20 cellular contexts compared by ENCODE assay signal in the genomic region with DNA sequence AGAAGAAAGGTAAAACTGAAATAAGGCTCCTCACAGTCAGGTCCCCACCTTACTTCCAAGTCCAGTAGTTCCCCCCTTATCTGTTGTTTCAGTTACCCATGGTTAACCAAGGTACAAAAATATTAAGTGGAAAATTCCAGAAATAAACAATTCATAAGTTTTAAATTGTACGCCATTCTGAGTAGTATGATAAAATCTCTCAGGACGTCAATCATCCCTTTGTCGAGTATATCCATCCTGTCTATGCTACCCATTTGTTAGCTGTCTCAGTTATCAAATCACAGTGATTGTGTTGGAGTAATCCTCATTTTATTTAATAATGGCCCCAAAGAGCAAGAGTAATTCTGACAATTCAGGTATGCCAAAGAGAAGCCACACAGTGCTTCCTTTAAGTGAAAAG. TPM values are rescaled to one million over a fixed set of nuclear protein-coding genes. Genes with fewer than 3 reads are reported as not detected.
DNase-seq lines count a peak whose midpoint lies in the region; ATAC-seq, FAIRE-seq and TF ChIP-seq lines count a peak whose summit lies in the region.
"Had no signal": no experiment of that assay in that cellular context is flagged by ENCODE, and none has a peak within 500 bp of the region (broad histone marks: within the 10 kb centered on the region; RNA-seq: fewer than 3 reads in every experiment).

No MANE protein-coding gene starts in this region.

- no peak for TF ChIP-seq CTCF in IMR-90 (conservative IDR thresholded peaks at IDR 0.05; ENCODE audit: low read depth, low read length)
- TF ChIP-seq CTCF in K562 (IDR thresholded peaks at IDR 0.05 in 2 of 3, conservative IDR thresholded peaks at IDR 0.05 in 1 of 3; ENCODE audit: insufficient read depth in 2 of 3, low read depth in 1 of 3, low read length in 3 of 3) = no peak
- TF ChIP-seq CTCF in keratinocyte (optimal IDR thresholded peaks at IDR 0.05 in 1 of 3, IDR thresholded peaks at IDR 0.05 in 1 of 3, conservative IDR thresholded peaks at IDR 0.05 in 1 of 3; ENCODE audit: extremely low read depth in 1 of 3, insufficient read depth in 2 of 3, low read length in 3 of 3) = no peak
- TF ChIP-seq CTCF in natural killer cell (IDR thresholded peaks at IDR 0.05) = no peak
- TF ChIP-seq CTCF in GM10248 (IDR thresholded peaks at IDR 0.05; ENCODE audit: control extremely low read depth, extremely low read depth, low read depth, missing control alignments) = no peak

- H3K9ac ChIP-seq in BLaER1 treated with 17β-estradiol and CSF1 and Interleukin-3, amounts not matched to agents 10 nM and 100 nM = no peak overlapping the region
- H3K9ac ChIP-seq in IMR-90 (ENCODE audit: low read depth, low read length) = no peak overlapping the region
- no peak overlapping the region for H3K9ac ChIP-seq in K562 (ENCODE audit: insufficient read depth in 1 of 2, low read depth in 2 of 2, low read length in 2 of 2)
- no peak overlapping the region for H3K9ac ChIP-seq in keratinocyte (ENCODE audit: control insufficient read depth, extremely low read depth, insufficient read depth, low read length)

- H3K27me3 ChIP-seq in BLaER1 treated with 17β-estradiol and CSF1 and Interleukin-3, amounts not matched to agents 10 nM and 100 nM = no peaks in the 10 kb centered on the region
- H3K27me3 ChIP-seq in IMR-90 (ENCODE audit: control insufficient read depth, insufficient read depth, low read length) = no peaks in the 10 kb centered on the region
- no peaks in the 10 kb centered on the region for H3K27me3 ChIP-seq in K562 (ENCODE audit: control insufficient read depth in 2 of 2, insufficient read depth in 2 of 2, low read length in 2 of 2)
- no peaks in the 10 kb centered on the region for H3K27me3 ChIP-seq in keratinocyte (ENCODE audit: control insufficient read depth, extremely low read depth, insufficient read depth, low read length)

- 0 out of 3 replicates have a peak, but pooled peaks cover 4% of the 10 kb centered on the region for H3K79me2 ChIP-seq in K562 (ENCODE audit: control insufficient read depth, insufficient read depth, low read length)
- H3K79me2 ChIP-seq in keratinocyte (ENCODE audit: control insufficient read depth, insufficient read depth, low read length) = peaks cover 64% of the 10 kb centered on the region

- WGBS in IMR-90 (ENCODE audit: extremely low coverage in 2 of 2, insufficient read length in 1 of 2), 2 experiments = no CpG with 5 or more reads among the region's 3 CpGs
- 51% methylated on average over 3 of the region's 3 CpGs for WGBS in K562 (ENCODE audit: insufficient coverage, low coverage, missing lambda C conversion rate)

- H4K8ac ChIP-seq in IMR-90 (ENCODE audit: low read depth in 2 of 2, low read length in 2 of 2) = peak overlapping the region in 1 of 2 experiments; percentile 23; a peak in 1 of 4 replicates

- peak overlapping the region; percentile 79; the same call in 1 of the 2 replicates for H3K23ac ChIP-seq in IMR-90 (ENCODE audit: low read depth, low read length)

- peak overlapping the region; percentile 35; the same call in 1 of the 3 replicates for H2BK15ac ChIP-seq in IMR-90 (ENCODE audit: low read depth, low read length)

- H3K9me1 ChIP-seq in IMR-90 (ENCODE audit: insufficient read depth, low read length) (no peaks in the 10 kb centered on the region; the same call in 1 of the 2 replicates), K562 (ENCODE audit: control insufficient read depth, insufficient read depth, low read length) (no peaks in the 10 kb centered on the region), keratinocyte (ENCODE audit: control insufficient read depth, extremely low read depth, insufficient read depth, low read length) (peaks cover 5% of the 10 kb centered on the region)

- no peak overlapping the region for H3K27ac ChIP-seq in BLaER1 treated with 17β-estradiol and CSF1 and Interleukin-3, amounts not matched to agents 10 nM and 100 nM
- no peak overlapping the region for H3K27ac ChIP-seq in IMR-90 (ENCODE audit: insufficient read depth, low read length)
- no peak overlapping the region for H3K27ac ChIP-seq in K562 (ENCODE audit: extremely low read depth, low read depth, low read length)
- H3K27ac ChIP-seq in keratinocyte (ENCODE audit: control insufficient read depth, insufficient read depth, low read length) = peak overlapping the region; percentile 55

- H2BK5ac ChIP-seq in IMR-90 (ENCODE audit: low read depth, low read length, poor library complexity, severe bottlenecking) = peak overlapping the region; percentile 69

- no peak overlapping the region for H4K5ac ChIP-seq in IMR-90 (ENCODE audit: low read depth, low read length)

- peak overlapping the region in 1 of 2 donors; percentile 8 for H3K27ac Mint-ChIP-seq in natural killer cell
- H3K27ac Mint-ChIP-seq: IgD-negative memory B cell had no signal

- no peaks in the 10 kb centered on the region for H3K9me3 Mint-ChIP-seq in natural killer cell
- H3K9me3 Mint-ChIP-seq: IgD-negative memory B cell had no signal

- peaks cover 15 to 18% of the 10 kb centered on the region in 2 donors for H3K4me1 Mint-ChIP-seq in natural killer cell

- H2AFZ ChIP-seq in IMR-90 (replicated peaks; ENCODE audit: low read length, poor library complexity) (no peak overlapping the region), K562 (ENCODE audit: low read depth, low read length) (no peak overlapping the region), keratinocyte (ENCODE audit: control insufficient read depth, low read length) (no peak overlapping the region)

- peaks cover 0 to 24% (median 0%) of the 10 kb centered on the region in 11 experiments; a peak in 4 of 22 replicates for H4K20me1 ChIP-seq in BLaER1 treated with 17β-estradiol and CSF1 and Interleukin-3, amounts not matched to agents 10 nM and 100 nM
- H4K20me1 ChIP-seq in IMR-90 (ENCODE audit: insufficient read depth, low read length) (peaks cover 5% of the 10 kb centered on the region; the same call in 1 of the 2 replicates), K562 (replicated peaks; ENCODE audit: control insufficient read depth, insufficient read depth, low read length) (0 out of 2 replicates have a peak, but pooled peaks cover 5% of the 10 kb centered on the region), keratinocyte (ENCODE audit: control insufficient read depth, extremely low read depth, insufficient read depth, low read length) (no peaks in the 10 kb centered on the region)

- H3K9me3 ChIP-seq in BLaER1 treated with 17β-estradiol and CSF1 and Interleukin-3, amounts not matched to agents 10 nM and 100 nM (replicated peaks in 1 of 11) = no peaks in the 10 kb centered on the region
- H3K9me3 ChIP-seq in IMR-90 (ENCODE audit: control insufficient read depth, insufficient read depth, low read length) (no peaks in the 10 kb centered on the region), K562 (replicated peaks; ENCODE audit: control insufficient read depth, insufficient read depth, low read depth, low read length) (no peaks in the 10 kb centered on the region), keratinocyte (ENCODE audit: control insufficient read depth, low read depth, low read length) (no peaks in the 10 kb centered on the region)
- H3K9me3 ChIP-seq: HAP-1 had no signal

- intact Hi-C loops in IMR-90 (cut with micrococcal nuclease) (no loop called here), K562 (cut with micrococcal nuclease) (no loop called here), natural killer cell (cut with micrococcal nuclease) (no loop called here)

- H2BK120ac ChIP-seq in IMR-90 (ENCODE audit: low read depth, low read length) = peak overlapping the region; percentile 74

- no peaks in the 10 kb centered on the region for H3K27me3 Mint-ChIP-seq in natural killer cell (ENCODE audit: low read depth in 2 of 2)
- H3K27me3 Mint-ChIP-seq: IgD-negative memory B cell had no signal

- H3K4me3 ChIP-seq in BLaER1 treated with 17β-estradiol and CSF1 and Interleukin-3, amounts not matched to agents 10 nM and 100 nM = no peak overlapping the region
- H3K4me3 ChIP-seq in IMR-90 (ENCODE audit: insufficient read depth, low read depth, low read length) (no peak overlapping the region), K562 (no peak overlapping the region), keratinocyte (ENCODE audit: control insufficient read depth in 2 of 3, extremely low read depth in 1 of 3, insufficient read depth in 2 of 3, low read depth in 1 of 3, low read length in 3 of 3) (no peak overlapping the region)
- H3K4me3 ChIP-seq: HAP-1 had no signal

- 0 out of 2 replicates have a peak overlapping the region, but pooled peaks have one; percentile 28 for H4K91ac ChIP-seq in IMR-90 (ENCODE audit: insufficient read depth, low read depth, low read length)

- POLR2A ChIA-PET in IMR-90 (lab: Charles Lee; ENCODE audit: unreplicated experiment) (no interaction called here), K562 (lab: Yijun Ruan, JAX) (interaction anchor here (0.7 kb wide), 1 partner anchor 9 kb away, joined by 4 read pairs; no protein-coding TSS in a partner anchor), GM10248 (lab: Yijun Ruan, JAX) (no interaction called here)

- in situ Hi-C loops in IMR-90 (cut with MboI; ENCODE audit: low sequenced_read_pairs) (no loop called here), K562 (cut with MboI) (no loop called here)

- BruUV-seq in IMR-90 (replicated peaks; lab: Mats Ljungman, UMichigan) (no TSS peak), K562 (replicated peaks; lab: Mats Ljungman, UMichigan) (no TSS peak)

- H3K36me3 ChIP-seq in BLaER1 treated with 17β-estradiol and CSF1 and Interleukin-3, amounts not matched to agents 10 nM and 100 nM = peaks cover 0 to 29% (median 12%) of the 10 kb centered on the region in 11 experiments; a peak in 13 of 22 replicates
- H3K36me3 ChIP-seq in IMR-90 (ENCODE audit: control insufficient read depth, insufficient read depth, low read length) (no peaks in the 10 kb centered on the region), K562 (ENCODE audit: control insufficient read depth, insufficient read depth, low read length) (no peaks in the 10 kb centered on the region), keratinocyte (ENCODE audit: control insufficient read depth in 2 of 2, extremely low read depth in 1 of 2, insufficient read depth in 2 of 2, low read length in 2 of 2) (peaks cover 6 to 7% of the 10 kb centered on the region in 2 experiments)
- H3K36me3 ChIP-seq: HAP-1 had no signal

- H3K36me3 Mint-ChIP-seq in natural killer cell = no peaks in the 10 kb centered on the region

- no peak overlapping the region for H3K18ac ChIP-seq in IMR-90 (ENCODE audit: low read depth, low read length)

- CTCF ChIA-PET in IMR-90 (lab: Yijun Ruan, JAX) (no interaction called here), K562 (lab: Yijun Ruan, JAX; ENCODE audit: low intra/inter-chr PET ratio) (no interaction called here), GM10248 (lab: Yijun Ruan, JAX) (interaction anchor here (1.6 to 1.8 kb wide), 2 partner anchors 10 to 20 kb away, joined by 4 read pairs; no protein-coding TSS in a partner anchor)

- no peak for DNase-seq in IMR-90
- DNase-seq in K562 (ENCODE audit: extremely low read depth in 1 of 4, low spot score in 3 of 4) = no peak
- DNase-seq in keratinocyte (ENCODE audit: low read depth, low spot score) = no peak
- no peak for DNase-seq in natural killer cell
- DNase-seq in GM10248 (ENCODE audit: extremely low spot score) = no peak
- DNase-seq: DMS53, Karpas-422, MV-4-11, NCI-H1417, NCI-H2029, NCI-H510A treated with DMSO at 0.1 percent for 48 hours, NCI-H774 had no signal

- peak overlapping the region; percentile 75 for H2AK5ac ChIP-seq in IMR-90 (ENCODE audit: low read depth, low read length)

- peak overlapping the region; percentile 50; the same call in 1 of the 2 replicates for H2BK20ac ChIP-seq in IMR-90 (ENCODE audit: low read depth, low read length)

- TF ChIP-seq POLR2A in IMR-90 (IDR thresholded peaks at IDR 0.05; ENCODE audit: low read depth, low read length) = no peak
- TF ChIP-seq POLR2A in K562 (conservative IDR thresholded peaks at IDR 0.05) = no peak

- H3K4me3 Mint-ChIP-seq in natural killer cell = no peak overlapping the region
- H3K4me3 Mint-ChIP-seq: IgD-negative memory B cell had no signal

- no peak for FAIRE-seq in K562 (lab: Jason Lieb, UNC)
- no peak for FAIRE-seq in keratinocyte (lab: Jason Lieb, UNC)
- FAIRE-seq: D721Med, RCC 7860 had no signal

- peak overlapping the region; percentile 71; the same call in 1 of the 2 replicates for H3K4ac ChIP-seq in IMR-90 (ENCODE audit: low read depth, low read length)

- peaks cover 0 to 33% (median 10%) of the 10 kb centered on the region in 10 experiments; a peak in 12 of 20 replicates for H3K4me1 ChIP-seq in BLaER1 treated with 17β-estradiol and CSF1 and Interleukin-3, amounts not matched to agents 10 nM and 100 nM
- H3K4me1 ChIP-seq in IMR-90 (ENCODE audit: control insufficient read depth, insufficient read depth, low read length) (peaks cover 6% of the 10 kb centered on the region), K562 (replicated peaks in 1 of 2; ENCODE audit: control insufficient read depth in 2 of 2, insufficient read depth in 2 of 2, low read length in 2 of 2) (no peaks in the 10 kb centered on the region; a peak in 2 of 5 replicates), keratinocyte (ENCODE audit: control insufficient read depth, extremely low read depth, insufficient read depth, low read length) (peaks cover 10% of the 10 kb centered on the region)

- peaks cover 40 to 64% of the 10 kb centered on the region in 2 experiments for H3K79me1 ChIP-seq in IMR-90 (ENCODE audit: low read depth in 1 of 2, low read length in 2 of 2)

- ATAC-seq in IMR-90 (ENCODE audit: low read depth) (no peak), K562 (no peak), natural killer cell (no peak), GM18909 (IDR thresholded peaks at IDR 0.05; ENCODE audit: poor library complexity, unreplicated experiment) (no peak), HG02763 (IDR thresholded peaks at IDR 0.05; ENCODE audit: unreplicated experiment) (no peak)
- ATAC-seq: Right ventricle myocardium inferior had no signal

- no peak for TF ChIP-seq EP300 in K562 (IDR thresholded peaks at IDR 0.05; ENCODE audit: low read length)

- H3K56ac ChIP-seq in IMR-90 (ENCODE audit: extremely low read depth, insufficient read depth, low read length) = no peak overlapping the region

- dilution Hi-C loops in IMR-90 (cut with HindIII; ENCODE audit: low sequenced_read_pairs, unreplicated experiment) = no loop called here
- dilution Hi-C loops in keratinocyte (cut with MboI; ENCODE audit: extremely low pct_ligation_motif_present, low sequenced_read_pairs) = no loop called here

- peak overlapping the region in 6 of 11 experiments; percentile 6 to 40 (median 34); a peak in 4 of 22 replicates for H3K4me2 ChIP-seq in BLaER1 treated with 17β-estradiol and CSF1 and Interleukin-3, amounts not matched to agents 10 nM and 100 nM
- no peak overlapping the region for H3K4me2 ChIP-seq in IMR-90 (ENCODE audit: low read depth, low read length)
- no peak overlapping the region for H3K4me2 ChIP-seq in K562 (ENCODE audit: insufficient read depth, low read length)
- no peak overlapping the region for H3K4me2 ChIP-seq in keratinocyte (ENCODE audit: control insufficient read depth, extremely low read depth, insufficient read depth, low read depth, low read length)

- 0 out of 2 replicates have a peak overlapping the region, but pooled peaks have one; percentile 45 for H3K14ac ChIP-seq in IMR-90 (replicated peaks; ENCODE audit: low read depth, low read length)

- no peak for TF ChIP-seq RAD21 in IMR-90 (IDR thresholded peaks at IDR 0.05; ENCODE audit: low read length)
- no peak for TF ChIP-seq RAD21 in K562 (CRISPR knock-in tag; conservative IDR thresholded peaks at IDR 0.05 in 1 of 2, IDR thresholded peaks at IDR 0.05 in 1 of 2)

- H2AK9ac ChIP-seq in IMR-90 (replicated peaks; ENCODE audit: low read depth, low read length, poor library complexity) = no peak overlapping the region

RNA-seq across cellular contexts. Expression of a gene that starts 43.9 kb away (rescaled TPM):
- total RNA-seq in IMR-90 (2012; rRNA removed) (20.6 and 45.8 TPM in 2 replicates), K562 (2014; rRNA removed) (44.9 and 53.9 TPM in 2 replicates), K562 (2014; rRNA removed; fragmentation: Illumina TruSeq; extraction: Trizol) (46.2 and 55.4 TPM in 2 replicates), K562 (2015; rRNA removed; fragmentation: Illumina TruSeq; extraction: Trizol) (46.0 and 49.4 TPM in 2 replicates), K562 (2021) (41.6 and 46.6 TPM in 2 replicates), natural killer cell (10 to 100 TPM; 49.0 to 86.1 (median 66.0) TPM)
- polyA plus RNA-seq in IMR-90 (2012; rRNA removed) (27.6 and 31.0 TPM in 2 replicates), K562 (2011; rRNA removed) (24.4 and 37.0 TPM in 2 replicates), K562 (2014; fragmentation: Illumina TruSeq; extraction: Trizol) (38.4 and 42.7 TPM in 2 replicates), K562 (2014; fragmentation: Nextera tagmentation; extraction: Ambion mirVana) (10 to 100 TPM in 1 of 2 experiments, 1 to 10 TPM in 1; 9.9 to 11.2 TPM), K562 (2014; rRNA removed) (40.7 and 46.6 TPM in 2 replicates), keratinocyte (40.9 to 70.3 TPM (median 57.8 TPM) in 3 replicates)
- polyA plus RNA-seq in IMR-90 (2012; cell fraction: cytosol; rRNA removed) = 6.4 and 9.3 TPM in 2 replicates
- 8.9 and 43.4 TPM in 2 replicates for polyA plus RNA-seq in IMR-90 (2012; cell fraction: nucleus; rRNA removed; ENCODE audit: low replicate concordance)
- total RNA-seq in K562 (2011; cell fraction: chromatin; rRNA removed; ENCODE audit: low replicate concordance) = 55.1 and 138 TPM in 2 replicates
- 36.5 and 52.5 TPM in 2 replicates for total RNA-seq in K562 (2011; cell fraction: nucleolus; rRNA removed)
- total RNA-seq in K562 (2011; cell fraction: nucleoplasm; rRNA removed) = 96.8 and 146 TPM in 2 replicates
- 13.0 and 14.1 TPM in 2 replicates for polyA plus RNA-seq in K562 (2011; cell fraction: cytosol; rRNA removed)
- polyA plus RNA-seq in K562 (2011; cell fraction: nucleus; rRNA removed) = 26.0 and 26.4 TPM in 2 replicates
- polyA plus RNA-seq in K562 (2012) = 31.2 and 44.6 TPM in 2 replicates
- 50.0 and 53.0 TPM in 2 replicates for polyA minus RNA-seq in K562 (2011; rRNA and poly(A)+ RNA removed)
- 15.2 and 17.1 TPM in 2 replicates for polyA minus RNA-seq in K562 (2011; cell fraction: cytosol; rRNA and poly(A)+ RNA removed)
- polyA minus RNA-seq in K562 (2011; cell fraction: nucleus; rRNA and poly(A)+ RNA removed) = 58.3 and 84.4 TPM in 2 replicates
- 391 TPM for polyA plus RNA-seq in keratinocyte (2011; ENCODE audit: low read depth)
- 55.5 and 69.8 TPM in 2 replicates for polyA plus RNA-seq in keratinocyte (2011; cell fraction: cytosol; rRNA removed)
- polyA plus RNA-seq in keratinocyte (2011; cell fraction: nucleus; rRNA removed) = 54.5 and 81.0 TPM in 2 replicates
- 58.7 and 85.4 TPM in 2 replicates for polyA plus RNA-seq in keratinocyte (2012; ENCODE audit: low replicate concordance)
- polyA minus RNA-seq in keratinocyte = 9.4 to 62.4 TPM (median 24.3 TPM) in 3 replicates
- 31.3 TPM for polyA minus RNA-seq in keratinocyte (2011; cell fraction: cytosol; rRNA and poly(A)+ RNA removed)
- 89.6 and 133 TPM in 2 replicates for polyA minus RNA-seq in keratinocyte (2011; cell fraction: nucleus; rRNA and poly(A)+ RNA removed)

Comparison
In these comparisons a context has a peak if more than half of its experiments do, and no peak if none do; other contexts are left out.
1. H3K4me2 ChIP-seq: peak in BLaER1 treated with 17β-estradiol and CSF1 and Interleukin-3, amounts not matched to agents 10 nM and 100 nM (6 of 11); none in IMR-90 (single experiment), K562 (single experiment) and keratinocyte (single experiment).